ENCODE assay signal across 21 cellular contexts in genomic region chr9:36315283-36315682, GRCh38. TPM values are rescaled to one million over a fixed set of nuclear protein-coding genes. Genes with fewer than 3 reads are reported as not detected.
DNase-seq lines count a peak whose midpoint lies in the region; TF ChIP-seq lines count a peak whose summit lies in the region.
"Had no signal": no experiment of that assay in that cellular context is flagged by ENCODE, and none has a peak within 500 bp of the region (broad histone marks: within the 10 kb centered on the region; RNA-seq: fewer than 3 reads in every experiment).

No MANE protein-coding gene starts in this region.

- H2AFZ ChIP-seq in PC-9 (no peak overlapping the region), neuronal stem cell (ENCODE audit: low read length) (peak overlapping the region; percentile 46)

- POLR2A ChIA-PET in PC-9 (lab: Charles Lee; ENCODE audit: unreplicated experiment), result no interaction called here

- H3K9me3 Mint-ChIP-seq in activated T-helper 2 cell treated with anti-CD3 and anti-CD28 coated beads, Interferon-gamma antibody, Interleukin-2, Interleukin-4, amounts not matched to agents 10 μg/mL and 5 μg/mL and 100 μg/mL, durations not matched to agents 14 hours and 24 hours and 36 hours, result no peaks in the 10 kb centered on the region
- H3K9me3 Mint-ChIP-seq: activated CD8-positive, alpha-beta T cell treated with anti-CD3 and anti-CD28 coated beads for 36 hours; CD8-positive, alpha-beta memory T cell; central memory CD8-positive, alpha-beta T cell; naive B cell had no signal

- no peak overlapping the region for H4K91ac ChIP-seq in neuronal stem cell (ENCODE audit: low read depth, low read length, poor library complexity)

- DNase-seq in PC-9, result no peak
- DNase-seq in neuronal stem cell (ENCODE audit: low spot score), result no peak
- DNase-seq in NCI-H1694 (lab: John Stamatoyannopoulos, UW), result no peak
- no peak for DNase-seq in DMS79 (lab: John Stamatoyannopoulos, UW)
- DNase-seq in activated T-helper 2 cell treated with anti-CD3 and anti-CD28 coated beads, Interferon-gamma antibody, Interleukin-2, Interleukin-4, amounts not matched to agents 10 μg/mL and 5 μg/mL and 100 μg/mL, durations not matched to agents 14 hours and 24 hours and 36 hours (ENCODE audit: low spot score), result no peak
- DNase-seq in T-helper 1 cell, result no peak
- DNase-seq: activated CD4-positive, CD25-positive, alpha-beta regulatory T cell; activated CD8-positive, alpha-beta T cell treated with anti-CD3 and anti-CD28 coated beads for 36 hours; activated T-cell treated with anti-CD3 and anti-CD28 coated beads, Interleukin-2, amount 50 U/mL, for 1 hour; CD8-positive, alpha-beta memory T cell; Karpas-422; naive B cell; NCI-H1048; NCI-H1930; pancreas; T1000 had no signal

- H3K36me3 Mint-ChIP-seq in activated T-helper 2 cell treated with anti-CD3 and anti-CD28 coated beads, Interferon-gamma antibody, Interleukin-2, Interleukin-4, amounts not matched to agents 10 μg/mL and 5 μg/mL and 100 μg/mL, durations not matched to agents 14 hours and 24 hours and 36 hours (ENCODE audit: low read depth), result no peaks in the 10 kb centered on the region
- H3K36me3 Mint-ChIP-seq: CD8-positive, alpha-beta memory T cell; naive B cell had no signal

- H3K27ac ChIP-seq in C4-2B (peak overlapping the region; percentile 57), PC-9 (0 out of 2 replicates have a peak overlapping the region, but pooled peaks have one; percentile 16), iPS-20b (ENCODE audit: low read length) (no peak overlapping the region), neuronal stem cell (replicated peaks; ENCODE audit: low read length) (no peak overlapping the region)
- H3K27ac ChIP-seq: foreskin keratinocyte, vagina had no signal

- H3K36me3 ChIP-seq in PC-9 (ENCODE audit: low read depth), result no peaks in the 10 kb centered on the region
- H3K36me3 ChIP-seq in iPS-20b (ENCODE audit: insufficient read depth, low read depth, low read length), result no peaks in the 10 kb centered on the region
- H3K36me3 ChIP-seq in neuronal stem cell (replicated peaks in 1 of 2; ENCODE audit: control insufficient read depth in 2 of 2, insufficient read depth in 2 of 2, low read length in 2 of 2), result no peaks in the 10 kb centered on the region
- H3K36me3 ChIP-seq: pancreas, vagina had no signal

- no peak overlapping the region for H3K4me3 Mint-ChIP-seq in activated T-helper 2 cell treated with anti-CD3 and anti-CD28 coated beads, Interferon-gamma antibody, Interleukin-2, Interleukin-4, amounts not matched to agents 10 μg/mL and 5 μg/mL and 100 μg/mL, durations not matched to agents 14 hours and 24 hours and 36 hours (ENCODE audit: low read depth)
- H3K4me3 Mint-ChIP-seq: activated CD8-positive, alpha-beta T cell treated with anti-CD3 and anti-CD28 coated beads for 36 hours; CD8-positive, alpha-beta memory T cell; central memory CD8-positive, alpha-beta T cell; naive B cell had no signal

- no peaks in the 10 kb centered on the region for H4K20me1 ChIP-seq in PC-9 (ENCODE audit: insufficient read depth)

- no peaks in the 10 kb centered on the region for H3K27me3 ChIP-seq in PC-9 (ENCODE audit: insufficient read depth, low read depth)
- H3K27me3 ChIP-seq in iPS-20b (ENCODE audit: insufficient read depth, low read length), result no peaks in the 10 kb centered on the region
- H3K27me3 ChIP-seq in neuronal stem cell (ENCODE audit: control insufficient read depth in 3 of 3, insufficient read depth in 3 of 3, low read depth in 1 of 3, low read length in 3 of 3), result no peaks in the 10 kb centered on the region
- H3K27me3 ChIP-seq: foreskin keratinocyte, pancreas, vagina had no signal

- no peak overlapping the region for H3K14ac ChIP-seq in neuronal stem cell (ENCODE audit: low read length)

- no peak overlapping the region for H2AK5ac ChIP-seq in neuronal stem cell (ENCODE audit: low read depth, low read length)

- no peak overlapping the region for H3K4ac ChIP-seq in neuronal stem cell (ENCODE audit: low read length)

- intact Hi-C loops in PC-9 (cut with micrococcal nuclease; ENCODE audit: unreplicated experiment), result no loop called here
- intact Hi-C loops in activated T-helper 2 cell treated with anti-CD3 and anti-CD28 coated beads, Interferon-gamma antibody, Interleukin-2, Interleukin-4, amounts not matched to agents 10 μg/mL and 5 μg/mL and 100 μg/mL, durations not matched to agents 14 hours and 24 hours and 36 hours (cut with micrococcal nuclease), result no loop called here

- no peak overlapping the region for H3K23ac ChIP-seq in neuronal stem cell (ENCODE audit: low read depth, low read length, poor library complexity)

- H3K9me3 ChIP-seq in PC-9 (ENCODE audit: insufficient read depth, low read depth), result no peaks in the 10 kb centered on the region
- no peaks in the 10 kb centered on the region for H3K9me3 ChIP-seq in iPS-20b (ENCODE audit: insufficient read depth, low read depth, low read length)
- H3K9me3 ChIP-seq in neuronal stem cell (replicated peaks in 1 of 2; ENCODE audit: control insufficient read depth in 2 of 2, insufficient read depth in 1 of 2, low read depth in 1 of 2, low read length in 2 of 2), result no peaks in the 10 kb centered on the region
- H3K9me3 ChIP-seq: pancreas, vagina had no signal

- no peak overlapping the region for H2BK12ac ChIP-seq in neuronal stem cell (ENCODE audit: low read length)

- H3K18ac ChIP-seq in neuronal stem cell (ENCODE audit: low read length), result no peak overlapping the region

- no peaks in the 10 kb centered on the region for H3K79me2 ChIP-seq in PC-9 (ENCODE audit: low read depth)

- H3K9ac ChIP-seq in iPS-20b (ENCODE audit: low read depth, low read length) (peak overlapping the region; percentile 36; the same call in 1 of the 2 replicates), neuronal stem cell (ENCODE audit: low read depth, low read length, poor library complexity) (no peak overlapping the region)

- no peaks in the 10 kb centered on the region for H3K9me2 ChIP-seq in PC-9 (ENCODE audit: insufficient read depth)

- H3F3A ChIP-seq in PC-9 (ENCODE audit: insufficient read depth, low read depth), result peaks cover 33% of the 10 kb centered on the region

- no peaks in the 10 kb centered on the region for H3K27me3 Mint-ChIP-seq in activated T-helper 2 cell treated with anti-CD3 and anti-CD28 coated beads, Interferon-gamma antibody, Interleukin-2, Interleukin-4, amounts not matched to agents 10 μg/mL and 5 μg/mL and 100 μg/mL, durations not matched to agents 14 hours and 24 hours and 36 hours (ENCODE audit: low read depth)

- no peaks in the 10 kb centered on the region for H3K4me1 Mint-ChIP-seq in activated T-helper 2 cell treated with anti-CD3 and anti-CD28 coated beads, Interferon-gamma antibody, Interleukin-2, Interleukin-4, amounts not matched to agents 10 μg/mL and 5 μg/mL and 100 μg/mL, durations not matched to agents 14 hours and 24 hours and 36 hours (ENCODE audit: low read depth)
- H3K4me1 Mint-ChIP-seq: central memory CD8-positive, alpha-beta T cell; naive B cell had no signal

- H3K4me1 ChIP-seq in PC-9 (replicated peaks; ENCODE audit: insufficient read depth) (peaks cover 54% of the 10 kb centered on the region), iPS-20b (ENCODE audit: insufficient read depth, low read length) (no peaks in the 10 kb centered on the region), neuronal stem cell (ENCODE audit: control insufficient read depth in 2 of 2, insufficient read depth in 1 of 2, low read depth in 1 of 2, low read length in 2 of 2) (peaks cover 0 to 9% of the 10 kb centered on the region in 2 donors)
- H3K4me1 ChIP-seq: vagina had no signal

- CTCF ChIA-PET in PC-9 (lab: Charles Lee), result interaction anchor here (0.6 kb wide), 1 partner anchor 462 kb away, joined by 3 read pairs; no protein-coding TSS in a partner anchor

- H2BK5ac ChIP-seq in neuronal stem cell (ENCODE audit: low read length), result no peak overlapping the region

- H3K79me1 ChIP-seq in neuronal stem cell (ENCODE audit: low read depth, low read length), result no peaks in the 10 kb centered on the region

- TF ChIP-seq CTCF in C4-2B (conservative IDR thresholded peaks at IDR 0.05) (no peak), PC-9 (conservative IDR thresholded peaks at IDR 0.05) (no peak)

- no peak overlapping the region for H2BK120ac ChIP-seq in neuronal stem cell (ENCODE audit: low read depth, low read length)

- no peak overlapping the region for H2BK15ac ChIP-seq in neuronal stem cell (ENCODE audit: low read length)

- no TSS peak for BruUV-seq in PC-9 (replicated peaks; lab: Mats Ljungman, UMichigan)

- no peak overlapping the region for H4K8ac ChIP-seq in neuronal stem cell (ENCODE audit: low read depth, low read length)

- no CpG with 5 or more reads among the region's 3 CpGs for WGBS in neuronal stem cell (ENCODE audit: extremely low coverage in 2 of 2, insufficient read length in 2 of 2, insufficient replicate concordance in 1 of 2), 2 donors

- H3K4me3 ChIP-seq in PC-9 (no peak overlapping the region), iPS-20b (ENCODE audit: low read length) (no peak overlapping the region), neuronal stem cell (ENCODE audit: low read length in 2 of 2) (no peak overlapping the region)
- H3K4me3 ChIP-seq: pancreas, vagina had no signal

- no peak overlapping the region for H3K4me2 ChIP-seq in PC-9
- no peak overlapping the region for H3K4me2 ChIP-seq in neuronal stem cell (ENCODE audit: insufficient read depth, low read length, poor library complexity, severe bottlenecking)

- H3K27ac Mint-ChIP-seq in activated T-helper 2 cell treated with anti-CD3 and anti-CD28 coated beads, Interferon-gamma antibody, Interleukin-2, Interleukin-4, amounts not matched to agents 10 μg/mL and 5 μg/mL and 100 μg/mL, durations not matched to agents 14 hours and 24 hours and 36 hours, result no peak overlapping the region
- H3K27ac Mint-ChIP-seq: activated CD8-positive, alpha-beta T cell treated with anti-CD3 and anti-CD28 coated beads for 36 hours; CD8-positive, alpha-beta memory T cell; naive B cell had no signal

RNA-seq across cellular contexts. Expression of gene GNE, which starts 57.0 kb away (rescaled TPM):
- 20.2 and 23.2 TPM in 2 replicates for total RNA-seq in PC-9 (2021)
- 13.5 TPM for polyA plus RNA-seq in neuronal stem cell (2013, experiment 1 of 2)
- polyA plus RNA-seq in neuronal stem cell (2013, experiment 2 of 2), result 13.8 TPM
- total RNA-seq in activated T-helper 2 cell treated with anti-CD3 and anti-CD28 coated beads, Interferon-gamma antibody, Interleukin-2, Interleukin-4, amounts not matched to agents 10 μg/mL and 5 μg/mL and 100 μg/mL, durations not matched to agents 14 hours and 24 hours and 36 hours, result 27.7 and 28.5 TPM in 2 replicates

Comparison
In these comparisons a context has a peak if more than half of its experiments do, and no peak if none do; other contexts are left out.
1. H3K27ac ChIP-seq: peak in C4-2B (single experiment) and PC-9 (single experiment); none in iPS-20b (single experiment) and neuronal stem cell (single experiment).